5 cellular contexts compared by ENCODE assay signal in genomic region chr4:2636994-2637393, GRCh38.
DNase-seq lines count a peak whose midpoint lies in the region; ATAC-seq and TF ChIP-seq lines count a peak whose summit lies in the region.
"Not testable (repeated sequence)": the region's sequence is repeated elsewhere in the genome, so short reads cannot be mapped to it uniquely, and the experiment has no call there.

No MANE protein-coding gene starts in this region.

- H3K4me1 Mint-ChIP-seq in type B pancreatic cell (ENCODE audit: unreplicated experiment), result not testable (repeated sequence)

- not testable (repeated sequence) for H3K4me3 Mint-ChIP-seq in type B pancreatic cell

- not testable (repeated sequence) for H3K27ac Mint-ChIP-seq in type B pancreatic cell

- DNase-seq in activated CD8-positive, alpha-beta memory T cell treated with anti-CD3 and anti-CD28 coated beads, Interleukin-2, amount 50 U/mL, for 48 hours, result peak; percentile 18
- DNase-seq in activated effector memory CD4-positive, alpha-beta T cell treated with anti-CD3 and anti-CD28 coated beads, Interleukin-2, amount 50 U/mL, for 16 hours, result peak; percentile 31
- DNase-seq in left lobe of liver (ENCODE audit: low spot score) (peak; percentile 19), posterior vena cava (ENCODE audit: low spot score) (peak; percentile 12), type B pancreatic cell (ENCODE audit: extremely low spot score, unreplicated experiment) (peak; percentile 20)

- not testable (repeated sequence) for ATAC-seq in left lobe of liver

- not testable (repeated sequence) for TF ChIP-seq CTCF in type B pancreatic cell (conservative IDR thresholded peaks at IDR 0.05)

- intact Hi-C loops in posterior vena cava (cut with DNase I), result not testable (repeated sequence)

- H3K36me3 Mint-ChIP-seq in type B pancreatic cell, result peaks cover 15% of the 10 kb centered on the region

- not testable (repeated sequence) for H3K9me3 Mint-ChIP-seq in type B pancreatic cell

- not testable (repeated sequence) for H3K27me3 Mint-ChIP-seq in type B pancreatic cell
